21 cellular contexts compared by ENCODE assay signal in genomic region chr22:38246046-38246658, GRCh38. TPM values are rescaled to one million over a fixed set of nuclear protein-coding genes. Genes with fewer than 3 reads are reported as not detected.
A peak's percentile ranks its signal among the peaks of the same experiment; 100 is the strongest.
DNase-seq lines count a peak whose midpoint lies in the region; TF ChIP-seq lines count a peak whose summit lies in the region.
"Had no signal": no experiment of that assay in that cellular context is flagged by ENCODE, and none has a peak within 500 bp of the region (broad histone marks: within the 10 kb centered on the region; RNA-seq: fewer than 3 reads in every experiment).

No MANE protein-coding gene starts in this region.

- intact Hi-C loops in ascending aorta (cut with DNase I) (no loop called here), tibial artery (cut with DNase I; ENCODE audit: low total_unique reads) (loop anchor here (5.0 kb wide), 1 partner anchor 44 kb away; the partner anchor contains the start of gene MAFF)

- H3K9ac ChIP-seq in MM.1S (ENCODE audit: low read length) (no peak overlapping the region), mucosa of rectum (ENCODE audit: low read depth in 1 of 2, low read length in 2 of 2) (no peak overlapping the region)

- no peak overlapping the region for H2AFZ ChIP-seq in MM.1S (ENCODE audit: low read length)

- no peak overlapping the region for H3K4me3 ChIP-seq in MM.1S (ENCODE audit: low read length)
- H3K4me3 ChIP-seq in ascending aorta: peak overlapping the region in 1 of 2 donors; percentile 6
- no peak overlapping the region for H3K4me3 ChIP-seq in mucosa of rectum (ENCODE audit: low read length in 2 of 2)
- no peak overlapping the region for H3K4me3 ChIP-seq in tibial artery
- H3K4me3 ChIP-seq: cardiac muscle cell, K562, SK-N-MC had no signal

- H3K27me3 ChIP-seq in MM.1S (replicated peaks; ENCODE audit: insufficient read depth, low read length) (no peaks in the 10 kb centered on the region), ascending aorta (no peaks in the 10 kb centered on the region), mucosa of rectum (ENCODE audit: control insufficient read depth in 2 of 2, insufficient read depth in 2 of 2, low read length in 2 of 2) (no peaks in the 10 kb centered on the region), tibial artery (no peaks in the 10 kb centered on the region)
- H3K27me3 ChIP-seq: cardiac muscle cell, neutrophil had no signal

- H3K4me1 ChIP-seq in MM.1S (ENCODE audit: low read length): peaks cover 82% of the 10 kb centered on the region
- peaks cover 20 to 42% of the 10 kb centered on the region in 2 donors for H3K4me1 ChIP-seq in ascending aorta
- peaks cover 26 to 31% of the 10 kb centered on the region in 2 donors for H3K4me1 ChIP-seq in mucosa of rectum (ENCODE audit: control insufficient read depth in 2 of 2, insufficient read depth in 2 of 2, low read length in 2 of 2)
- peaks cover 6 to 83% (median 63%) of the 10 kb centered on the region in 4 donors for H3K4me1 ChIP-seq in tibial artery

- H4K20me1 ChIP-seq in MM.1S (ENCODE audit: insufficient read depth, low read length): no peaks in the 10 kb centered on the region

- TF ChIP-seq CTCF in MM.1S (IDR thresholded peaks at IDR 0.05; ENCODE audit: low read length): no peak
- no peak for TF ChIP-seq CTCF in ascending aorta (IDR thresholded peaks at IDR 0.05)
- TF ChIP-seq CTCF in tibial artery (IDR thresholded peaks at IDR 0.05): no peak
- TF ChIP-seq CTCF in GM10266 (IDR thresholded peaks at IDR 0.05; ENCODE audit: control insufficient read depth, insufficient read depth, low read depth, missing control alignments): no peak

- H3K9me2 ChIP-seq in MM.1S (replicated peaks; ENCODE audit: insufficient read depth, low read length): no peaks in the 10 kb centered on the region

- H3K79me2 ChIP-seq in MM.1S (ENCODE audit: low read length): peaks cover 80% of the 10 kb centered on the region

- H3K36me3 ChIP-seq in MM.1S (replicated peaks; ENCODE audit: insufficient read depth, low read length) (peaks cover 2% of the 10 kb centered on the region), ascending aorta (peaks cover 29 to 40% of the 10 kb centered on the region in 2 donors), mucosa of rectum (ENCODE audit: control insufficient read depth in 2 of 2, insufficient read depth in 2 of 2, low read length in 2 of 2) (peaks cover 21 to 23% of the 10 kb centered on the region in 2 donors), tibial artery (peaks cover 8 to 49% (median 28%) of the 10 kb centered on the region in 3 donors)

- H3K27ac ChIP-seq in MM.1S (ENCODE audit: low read length): peak overlapping the region; percentile 48; the same call in 1 of the 2 replicates
- peak overlapping the region; percentile 82 to 85 for H3K27ac ChIP-seq in ascending aorta
- peak overlapping the region; percentile 24 to 45 for H3K27ac ChIP-seq in mucosa of rectum (ENCODE audit: low read depth in 2 of 2, low read length in 2 of 2)
- peak overlapping the region; percentile 78 to 83 for H3K27ac ChIP-seq in tibial artery
- H3K27ac ChIP-seq: cardiac muscle cell, epithelial cell of prostate, neutrophil, SK-N-MC had no signal

- DNase-seq in MM.1S: no peak
- no peak for DNase-seq in ascending aorta (ENCODE audit: low spot score in 2 of 2)
- DNase-seq in tibial artery: no peak
- no peak for DNase-seq in NCI-H526 (lab: John Stamatoyannopoulos, UW)
- no peak for DNase-seq in GM10266 (ENCODE audit: extremely low spot score)
- DNase-seq in 8988T: no peak
- DNase-seq: activated CD4-positive, alpha-beta T cell treated with anti-CD3 and anti-CD28 coated beads, Interleukin-2, amount 50 U/mL, for 4 hours; activated CD8-positive, alpha-beta memory T cell treated with anti-CD3 and anti-CD28 coated beads, Interleukin-2, amount 50 U/mL, for 48 hours; DMS79 treated with DMSO at 0.1 percent for 48 hours; foreskin melanocyte; H7; NCI-H1930; NCI-H2227 treated with DMSO at 0.1 percent for 48 hours; NCI-H82; stimulated activated CD4-positive, alpha-beta T cell treated with anti-CD3 and anti-CD28 coated beads, Interleukin-12 subunit alpha, Interleukin-12 subunit beta, amount 100 ng/mL, for 4 hours had no signal

- peaks cover 29% of the 10 kb centered on the region for H3F3A ChIP-seq in MM.1S (ENCODE audit: insufficient read depth, low read length)

- H3K9me3 ChIP-seq in MM.1S (replicated peaks; ENCODE audit: insufficient read depth, low read length) (no peaks in the 10 kb centered on the region), ascending aorta (no peaks in the 10 kb centered on the region), mucosa of rectum (ENCODE audit: control insufficient read depth in 2 of 2, low read length in 2 of 2) (no peaks in the 10 kb centered on the region), tibial artery (no peaks in the 10 kb centered on the region)
- H3K9me3 ChIP-seq: neutrophil had no signal

- no peak overlapping the region for H3K4me2 ChIP-seq in MM.1S (ENCODE audit: low read depth, low read length)

RNA-seq across cellular contexts. Expression of gene TMEM184B, which starts 26.7 kb away (rescaled TPM):
- total RNA-seq in ascending aorta: 118 TPM

RNA-seq across cellular contexts. Expression of gene MAFF, which starts 44.4 kb away (rescaled TPM):
- total RNA-seq in ascending aorta: 183 TPM
